Comparison of ENCODE assay signal across 8 cellular contexts in genomic region chr7:66100408-66101050, GRCh38. TPM values are rescaled to one million over a fixed set of nuclear protein-coding genes. Genes with fewer than 3 reads are reported as not detected.
DNase-seq lines count a peak whose midpoint lies in the region; ATAC-seq, FAIRE-seq and TF ChIP-seq lines count a peak whose summit lies in the region.

No MANE protein-coding gene starts in this region.

- TF ChIP-seq POLR2A in A549 (IDR thresholded peaks at IDR 0.05; ENCODE audit: low read length) = no peak
- no peak for TF ChIP-seq POLR2A in upper lobe of left lung (IDR thresholded peaks at IDR 0.05)

- H3K9me3 ChIP-seq in A549 (no peaks in the 10 kb centered on the region), GM23248 (ENCODE audit: low read depth) (no peaks in the 10 kb centered on the region), upper lobe of left lung (no peaks in the 10 kb centered on the region)

- CTCF ChIA-PET in A549 (lab: Yijun Ruan, JAX) = interaction anchor here (0.9 kb wide), 1 partner anchor 69 kb away, joined by 3 read pairs; no protein-coding TSS in a partner anchor
- CTCF ChIA-PET in activated CD4-positive, alpha-beta memory T cell treated with anti-CD3 and anti-CD28 coated beads, Interleukin-2, amount 10 ng/mL, durations not matched to agents 7 days and 5 days (lab: Charles Lee) = no interaction called here

- no peaks in the 10 kb centered on the region for H3K27me3 Mint-ChIP-seq in activated CD4-positive, alpha-beta memory T cell treated with anti-CD3 and anti-CD28 coated beads, Interleukin-2, amount 10 ng/mL, durations not matched to agents 7 days and 5 days

- POLR2A ChIA-PET in A549 (lab: Yijun Ruan, JAX) = interaction anchor here (0.6 to 1.3 kb wide), 6 partner anchors 14 to 339 kb away, joined by 3 to 8 read pairs (median 3); partner anchors contain the start of gene CRCP
- POLR2A ChIA-PET in activated CD4-positive, alpha-beta memory T cell treated with anti-CD3 and anti-CD28 coated beads, Interleukin-2, amount 10 ng/mL, durations not matched to agents 7 days and 5 days (lab: Charles Lee) = no interaction called here

- H3K4me1 Mint-ChIP-seq in activated CD4-positive, alpha-beta memory T cell treated with anti-CD3 and anti-CD28 coated beads, Interleukin-2, amount 10 ng/mL, durations not matched to agents 7 days and 5 days = peaks cover 13% of the 10 kb centered on the region

- H3K4me3 Mint-ChIP-seq in activated CD4-positive, alpha-beta memory T cell treated with anti-CD3 and anti-CD28 coated beads, Interleukin-2, amount 10 ng/mL, durations not matched to agents 7 days and 5 days = peak overlapping the region; percentile 75

- H3K4me3 ChIP-seq in A549 = peak overlapping the region; percentile 45
- H3K4me3 ChIP-seq in GM23248 = peak overlapping the region; percentile 75
- H3K4me3 ChIP-seq in upper lobe of left lung = peak overlapping the region in 3 of 4 donors; percentile 29 to 44 (median 42)

- H3K79me2 ChIP-seq in GM23248 (ENCODE audit: insufficient read depth) = no peaks in the 10 kb centered on the region

- H2AFZ ChIP-seq in GM23248 = peak overlapping the region; percentile 93

- H3K36me3 ChIP-seq in GM23248 (ENCODE audit: low read depth) = no peaks in the 10 kb centered on the region
- no peaks in the 10 kb centered on the region for H3K36me3 ChIP-seq in upper lobe of left lung

- peak overlapping the region; percentile 69 for H3K27ac Mint-ChIP-seq in activated CD4-positive, alpha-beta memory T cell treated with anti-CD3 and anti-CD28 coated beads, Interleukin-2, amount 10 ng/mL, durations not matched to agents 7 days and 5 days

- H4K20me1 ChIP-seq in GM23248 (ENCODE audit: insufficient read depth) = no peaks in the 10 kb centered on the region

- TF ChIP-seq CTCF in A549 (IDR thresholded peaks at IDR 0.05) (no peak), upper lobe of left lung (IDR thresholded peaks at IDR 0.05) (no peak)

- TF ChIP-seq EP300 in A549 (IDR thresholded peaks at IDR 0.05) (no peak), upper lobe of left lung (IDR thresholded peaks at IDR 0.05) (no peak)

- no peak for DNase-seq in A549 (ENCODE audit: low read depth in 1 of 2, low spot score in 1 of 2)
- peak; percentile 22 for DNase-seq in GM23248
- no peak for DNase-seq in activated CD4-positive, alpha-beta memory T cell treated with anti-CD3 and anti-CD28 coated beads, Interleukin-2, amount 10 ng/mL, durations not matched to agents 7 days and 5 days
- no peak for DNase-seq in left lobe of liver (ENCODE audit: low spot score)
- DNase-seq in upper lobe of left lung = no peak
- no peak for DNase-seq in COLO668 (lab: John Stamatoyannopoulos, UW; ENCODE audit: unreplicated experiment)
- no peak for DNase-seq in KBM-7

- peak overlapping the region; percentile 89 for H3K4me2 ChIP-seq in A549
- H3K4me2 ChIP-seq in GM23248 (ENCODE audit: unreplicated experiment) = peak overlapping the region; percentile 85

- in situ Hi-C loops in GM23248 (cut with MboI) = loop anchor here (10.0 kb wide), 1 partner anchor 56 kb away; no protein-coding TSS in a partner anchor
- in situ Hi-C loops in KBM-7 (cut with MboI; ENCODE audit: low pct_unique_long_range_greater_than_20kb, low sequenced_read_pairs) = no loop called here

- FAIRE-seq in A549 (lab: Jason Lieb, UNC) = no peak

- H3K9me2 ChIP-seq in GM23248 (ENCODE audit: insufficient read depth) = no peaks in the 10 kb centered on the region

- H3F3A ChIP-seq in GM23248 (ENCODE audit: insufficient read depth) = peaks cover 10% of the 10 kb centered on the region; the same call in 1 of the 2 replicates

- WGBS in A549 (ENCODE audit: missing lambda C conversion rate) = 32% methylated on average over 12 of the region's 12 CpGs
- 52 to 54% methylated on average over 12 of the region's 12 CpGs for WGBS in GM23248 (ENCODE audit: low coverage in 1 of 2, low lambda C conversion rate in 2 of 2, missing lambda C conversion rate in 2 of 2), 2 experiments
- 64 to 76% methylated on average over 10 to 12 of the region's 12 CpGs for WGBS in upper lobe of left lung, 2 donors

- H3K27ac ChIP-seq in A549 (peak overlapping the region; percentile 95 to 97), GM23248 (peak overlapping the region; percentile 78), upper lobe of left lung (peak overlapping the region; percentile 64 to 93 (median 82))

- H3K36me3 Mint-ChIP-seq in activated CD4-positive, alpha-beta memory T cell treated with anti-CD3 and anti-CD28 coated beads, Interleukin-2, amount 10 ng/mL, durations not matched to agents 7 days and 5 days (ENCODE audit: low read depth) = no peaks in the 10 kb centered on the region

- H3K27me3 ChIP-seq in GM23248 (replicated peaks; ENCODE audit: insufficient read depth) = no peaks in the 10 kb centered on the region
- H3K27me3 ChIP-seq in upper lobe of left lung = no peaks in the 10 kb centered on the region

- H3K9ac ChIP-seq in GM23248 = peak overlapping the region; percentile 65

- H3K4me1 ChIP-seq in A549 = peaks cover 19% of the 10 kb centered on the region
- H3K4me1 ChIP-seq in GM23248 (ENCODE audit: insufficient read depth) = peaks cover 15% of the 10 kb centered on the region
- peaks cover 3 to 15% (median 8%) of the 10 kb centered on the region in 4 donors for H3K4me1 ChIP-seq in upper lobe of left lung

- TF ChIP-seq RAD21 in A549 (conservative IDR thresholded peaks at IDR 0.05 in 1 of 2, IDR thresholded peaks at IDR 0.05 in 1 of 2) = no peak

- peak in 1 of 2 experiments; percentile 72; a peak in 3 of 6 replicates for ATAC-seq in A549
- ATAC-seq in left lobe of liver = peak; percentile 17
- peak; percentile 28 to 29 for ATAC-seq in upper lobe of left lung (ENCODE audit: low FRiP score in 2 of 2)
- no peak for ATAC-seq in HG03139 (IDR thresholded peaks at IDR 0.05; ENCODE audit: unreplicated experiment)

- no peaks in the 10 kb centered on the region for H3K9me3 Mint-ChIP-seq in activated CD4-positive, alpha-beta memory T cell treated with anti-CD3 and anti-CD28 coated beads, Interleukin-2, amount 10 ng/mL, durations not matched to agents 7 days and 5 days

TF ChIP-seq in A549, 52 proteins besides CTCF, POLR2A, EP300 and RAD21:
- TF ChIP-seq HOXB13 (CRISPR knock-in tag; IDR thresholded peaks at IDR 0.05; ENCODE audit: low read depth) (no peak), FOSL2 (IDR thresholded peaks at IDR 0.05) (no peak), FOSL2 (CRISPR knock-in tag; IDR thresholded peaks at IDR 0.05) (no peak), TFCP2L1 (CRISPR knock-in tag; IDR thresholded peaks at IDR 0.05) (0 out of 2 replicates have a peak, but pooled peaks have one; percentile 40), JUN (IDR thresholded peaks at IDR 0.05) (peak; percentile 1 to 68; a peak in 3 of 5 replicates)
- TF ChIP-seq, protein P1, sequence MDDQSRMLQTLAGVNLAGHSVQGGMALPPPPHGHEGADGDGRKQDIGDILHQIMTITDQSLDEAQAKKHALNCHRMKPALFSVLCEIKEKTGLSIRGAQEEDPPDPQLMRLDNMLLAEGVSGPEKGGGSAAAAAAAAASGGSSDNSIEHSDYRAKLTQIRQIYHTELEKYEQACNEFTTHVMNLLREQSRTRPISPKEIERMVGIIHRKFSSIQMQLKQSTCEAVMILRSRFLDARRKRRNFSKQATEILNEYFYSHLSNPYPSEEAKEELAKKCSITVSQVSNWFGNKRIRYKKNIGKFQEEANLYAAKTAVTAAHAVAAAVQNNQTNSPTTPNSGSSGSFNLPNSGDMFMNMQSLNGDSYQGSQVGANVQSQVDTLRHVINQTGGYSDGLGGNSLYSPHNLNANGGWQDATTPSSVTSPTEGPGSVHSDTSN (IDR thresholded peaks at IDR 0.05) = 0 out of 2 replicates have a peak, but pooled peaks have one; percentile 56
TF ChIP-seq in A549: peak in this region for 3.

RNA-seq across cellular contexts. Expression of gene CRCP, which starts 14.1 kb away (rescaled TPM):
- polyA plus RNA-seq in A549 (2011; rRNA removed) = 26.4 and 33.1 TPM in 2 replicates
- 19.7 and 25.0 TPM in 2 replicates for polyA plus RNA-seq in A549 (2012; cell fraction: cytosol; rRNA removed)
- polyA plus RNA-seq in A549 (2012; cell fraction: nucleus; rRNA removed) = 7.6 and 10.0 TPM in 2 replicates
- 40.3 to 45.6 TPM (median 40.3 TPM) in 3 replicates for polyA plus RNA-seq in A549 (2017; fragmentation: RNase III; extraction: RNeasy Plus Mini Kit Qiagen cat#74134 plus additional on column Dnase treatment)
- 27.7 and 33.2 TPM in 2 replicates for polyA minus RNA-seq in A549 (2011; rRNA and poly(A)+ RNA removed)
- 28.6 and 39.5 TPM in 2 replicates for total RNA-seq in GM23248 (2014; rRNA removed; shearing (Covaris generic))
- 31.3 and 35.4 TPM in 2 replicates for polyA plus RNA-seq in GM23248 (2016; fragmentation: Nextera tagmentation; extraction: Ambion mirVana)
- 10 to 100 TPM; 23.6 to 24.0 TPM for total RNA-seq in activated CD4-positive, alpha-beta memory T cell treated with anti-CD3 and anti-CD28 coated beads, Interleukin-2, amount 10 ng/mL, durations not matched to agents 7 days and 5 days
- 17.5 TPM for total RNA-seq in left lobe of liver
- 10 to 100 TPM; 31.1 to 91.1 (median 37.3) TPM for total RNA-seq in upper lobe of left lung

RNA-seq across cellular contexts. Expression of gene ASL, which starts 24.9 kb away (rescaled TPM):
- polyA plus RNA-seq in A549 (2011; rRNA removed) (19.6 and 20.2 TPM in 2 replicates), A549 (2017; fragmentation: RNase III; extraction: RNeasy Plus Mini Kit Qiagen cat#74134 plus additional on column Dnase treatment) (21.1 to 26.5 TPM (median 23.4 TPM) in 3 replicates), GM23248 (2016; fragmentation: Nextera tagmentation; extraction: Ambion mirVana) (54.5 and 55.4 TPM in 2 replicates)
- 25.3 and 31.8 TPM in 2 replicates for polyA plus RNA-seq in A549 (2012; cell fraction: cytosol; rRNA removed)
- polyA plus RNA-seq in A549 (2012; cell fraction: nucleus; rRNA removed) = 62.7 and 71.5 TPM in 2 replicates
- polyA minus RNA-seq in A549 (2011; rRNA and poly(A)+ RNA removed) = 21.6 and 22.2 TPM in 2 replicates
- 66.1 and 81.0 TPM in 2 replicates for total RNA-seq in GM23248 (2014; rRNA removed; shearing (Covaris generic))
- 10 to 100 TPM; 29.8 to 30.6 TPM for total RNA-seq in activated CD4-positive, alpha-beta memory T cell treated with anti-CD3 and anti-CD28 coated beads, Interleukin-2, amount 10 ng/mL, durations not matched to agents 7 days and 5 days
- total RNA-seq in left lobe of liver (386 TPM), upper lobe of left lung (100 to 1,000 TPM in 1 of 6 donors, 10 to 100 TPM in 5; 45.5 to 101 (median 67.6) TPM)
